Comparison of ENCODE assay signal across 8 cellular contexts in genomic region chr12:7995266-7995963, GRCh38. TPM values are rescaled to one million over a fixed set of nuclear protein-coding genes. Genes with fewer than 3 reads are reported as not detected.
DNase-seq lines count a peak whose midpoint lies in the region; ATAC-seq and TF ChIP-seq lines count a peak whose summit lies in the region.

No MANE protein-coding gene starts in this region.

- DNase-seq in DMS 273 (lab: John Stamatoyannopoulos, UW; ENCODE audit: unreplicated experiment) = peak; percentile 79
- peak; percentile 23 for DNase-seq in HPDE6-E6E7 (ENCODE audit: extremely low spot score)
- DNase-seq in NOMO-1 (lab: John Stamatoyannopoulos, UW; ENCODE audit: unreplicated experiment in 2 of 2) = peak; percentile 91 to 97
- peak; percentile 91 for DNase-seq in activated CD8-positive, alpha-beta memory T cell treated with anti-CD3 and anti-CD28 coated beads, Interleukin-2, amount 10 ng/mL, durations not matched to agents 7 days and 5 days
- DNase-seq in epithelial cell of esophagus (ENCODE audit: low read depth) = peak; percentile 85
- DNase-seq in naive thymus-derived CD4-positive, alpha-beta T cell = peak; percentile 39 to 89 (median 84)
- peak; percentile 80 to 92 for DNase-seq in stimulated activated CD8-positive, alpha-beta memory T cell treated with anti-CD3 and anti-CD28 coated beads, Interleukin-7, amount 100 ng/mL, for 4 hours (ENCODE audit: low read depth in 2 of 2)

- H3K27me3 ChIP-seq in naive thymus-derived CD4-positive, alpha-beta T cell (ENCODE audit: control insufficient read depth in 2 of 2, insufficient read depth in 2 of 2, low read length in 2 of 2) = no peaks in the 10 kb centered on the region

- CTCF ChIA-PET in activated CD8-positive, alpha-beta memory T cell treated with anti-CD3 and anti-CD28 coated beads, Interleukin-2, amount 10 ng/mL, durations not matched to agents 7 days and 5 days (lab: Charles Lee) = interaction anchor here (0.8 to 5.2 kb wide), 13 partner anchors 10 to 165 kb away, joined by 3 to 78 read pairs (median 8); partner anchors contain the start of gene SLC2A3
- CTCF ChIA-PET in naive thymus-derived CD4-positive, alpha-beta T cell (lab: Charles Lee) = interaction anchor here (0.6 to 4.3 kb wide), 12 partner anchors 10 to 399 kb away, joined by 3 to 74 read pairs (median 4); no protein-coding TSS in a partner anchor

- H3K4me1 ChIP-seq in naive thymus-derived CD4-positive, alpha-beta T cell (ENCODE audit: control insufficient read depth in 2 of 2, insufficient read depth in 2 of 2, low read length in 2 of 2) = peaks cover 11 to 14% of the 10 kb centered on the region in 2 donors

- peaks cover 6% of the 10 kb centered on the region for H3K36me3 Mint-ChIP-seq in activated CD8-positive, alpha-beta memory T cell treated with anti-CD3 and anti-CD28 coated beads, Interleukin-2, amount 10 ng/mL, durations not matched to agents 7 days and 5 days
- peaks cover 0 to 9% (median 0%) of the 10 kb centered on the region in 5 donors for H3K36me3 Mint-ChIP-seq in naive thymus-derived CD4-positive, alpha-beta T cell

- no peak overlapping the region for H3K4me3 Mint-ChIP-seq in activated CD8-positive, alpha-beta memory T cell treated with anti-CD3 and anti-CD28 coated beads, Interleukin-2, amount 10 ng/mL, durations not matched to agents 7 days and 5 days
- H3K4me3 Mint-ChIP-seq in naive thymus-derived CD4-positive, alpha-beta T cell = no peak overlapping the region

- ATAC-seq in GM21381 (IDR thresholded peaks at IDR 0.05; ENCODE audit: unreplicated experiment) = peak; percentile 96
- peak; percentile 96 for ATAC-seq in activated CD8-positive, alpha-beta memory T cell treated with anti-CD3 and anti-CD28 coated beads, Interleukin-2, amount 10 ng/mL, durations not matched to agents 7 days and 5 days
- ATAC-seq in naive thymus-derived CD4-positive, alpha-beta T cell = peak; percentile 100

- intact Hi-C loops in naive thymus-derived CD4-positive, alpha-beta T cell (cut with micrococcal nuclease) = loop anchor here (1.0 kb wide), 6 partner anchors 25 to 135 kb away; no protein-coding TSS in a partner anchor

- H3K27me3 Mint-ChIP-seq in activated CD8-positive, alpha-beta memory T cell treated with anti-CD3 and anti-CD28 coated beads, Interleukin-2, amount 10 ng/mL, durations not matched to agents 7 days and 5 days = no peaks in the 10 kb centered on the region
- no peaks in the 10 kb centered on the region for H3K27me3 Mint-ChIP-seq in naive thymus-derived CD4-positive, alpha-beta T cell

- peak; percentile 77 for TF ChIP-seq CTCF in epithelial cell of esophagus (IDR thresholded peaks at IDR 0.05; ENCODE audit: insufficient read depth, low read depth, low read length, missing control alignments)

- peak overlapping the region; percentile 60 for H3K27ac ChIP-seq in naive thymus-derived CD4-positive, alpha-beta T cell (ENCODE audit: low read depth, low read length)

- H3K36me3 ChIP-seq in naive thymus-derived CD4-positive, alpha-beta T cell (ENCODE audit: control insufficient read depth in 2 of 3, insufficient read depth in 3 of 3, low read length in 3 of 3) = no peaks in the 10 kb centered on the region

- H3K4me1 Mint-ChIP-seq in activated CD8-positive, alpha-beta memory T cell treated with anti-CD3 and anti-CD28 coated beads, Interleukin-2, amount 10 ng/mL, durations not matched to agents 7 days and 5 days = peaks cover 22% of the 10 kb centered on the region
- peaks cover 9 to 28% (median 11%) of the 10 kb centered on the region in 7 donors for H3K4me1 Mint-ChIP-seq in naive thymus-derived CD4-positive, alpha-beta T cell

- H3K9me3 Mint-ChIP-seq in activated CD8-positive, alpha-beta memory T cell treated with anti-CD3 and anti-CD28 coated beads, Interleukin-2, amount 10 ng/mL, durations not matched to agents 7 days and 5 days (ENCODE audit: low read depth) = peaks cover 2% of the 10 kb centered on the region
- peaks cover 0 to 7% (median 2%) of the 10 kb centered on the region in 11 donors for H3K9me3 Mint-ChIP-seq in naive thymus-derived CD4-positive, alpha-beta T cell

- POLR2A ChIA-PET in naive thymus-derived CD4-positive, alpha-beta T cell (lab: Charles Lee) = interaction anchor here (0.6 to 4.6 kb wide), 7 partner anchors 25 to 70 kb away, joined by 3 to 61 read pairs (median 6); partner anchors contain the start of gene SLC2A3

- no peak overlapping the region for H3K27ac Mint-ChIP-seq in activated CD8-positive, alpha-beta memory T cell treated with anti-CD3 and anti-CD28 coated beads, Interleukin-2, amount 10 ng/mL, durations not matched to agents 7 days and 5 days
- H3K27ac Mint-ChIP-seq in naive thymus-derived CD4-positive, alpha-beta T cell = no peak overlapping the region

- no peaks in the 10 kb centered on the region for H3K9me3 ChIP-seq in naive thymus-derived CD4-positive, alpha-beta T cell (ENCODE audit: control insufficient read depth in 2 of 3, low read length in 3 of 3)

- H3K4me3 ChIP-seq in epithelial cell of esophagus (ENCODE audit: low read length) = no peak overlapping the region
- H3K4me3 ChIP-seq in naive thymus-derived CD4-positive, alpha-beta T cell (ENCODE audit: low read length) = no peak overlapping the region

RNA-seq across cellular contexts. Expression of gene FOXJ2, which starts 37.1 kb away (rescaled TPM):
- 10 to 100 TPM; 17.9 to 18.1 TPM for total RNA-seq in activated CD8-positive, alpha-beta memory T cell treated with anti-CD3 and anti-CD28 coated beads, Interleukin-2, amount 10 ng/mL, durations not matched to agents 7 days and 5 days
- total RNA-seq in naive thymus-derived CD4-positive, alpha-beta T cell = 10 to 100 TPM; 19.8 to 30.2 (median 28.9) TPM
- polyA plus RNA-seq in naive thymus-derived CD4-positive, alpha-beta T cell = 10 to 100 TPM; 11.2 to 15.5 TPM

RNA-seq across cellular contexts. Expression of gene SLC2A3, which starts 59.4 kb away (rescaled TPM):
- 100 to 1,000 TPM; 193 to 290 TPM for total RNA-seq in activated CD8-positive, alpha-beta memory T cell treated with anti-CD3 and anti-CD28 coated beads, Interleukin-2, amount 10 ng/mL, durations not matched to agents 7 days and 5 days
- total RNA-seq in naive thymus-derived CD4-positive, alpha-beta T cell = 100 to 1,000 TPM; 110 to 830 (median 488) TPM
- 100 to 1,000 TPM in 1 of 2 donors, 10 to 100 TPM in 1; 61.9 to 126 TPM for polyA plus RNA-seq in naive thymus-derived CD4-positive, alpha-beta T cell

Comparison
In these comparisons a context has a peak if more than half of its experiments do, and no peak if none do; other contexts are left out.
1. DNase-seq: peak in every context shown above with its lines; median percentile 94 in NOMO-1; 91 in activated CD8-positive, alpha-beta memory T cell treated with anti-CD3 and anti-CD28 coated beads, Interleukin-2, amount 10 ng/mL, durations not matched to agents 7 days and 5 days; 86 in stimulated activated CD8-positive, alpha-beta memory T cell treated with anti-CD3 and anti-CD28 coated beads, Interleukin-7, amount 100 ng/mL, for 4 hours; 85 in epithelial cell of esophagus; 84 in naive thymus-derived CD4-positive, alpha-beta T cell; 79 in DMS 273; 23 in HPDE6-E6E7.